In the genomic region with DNA sequence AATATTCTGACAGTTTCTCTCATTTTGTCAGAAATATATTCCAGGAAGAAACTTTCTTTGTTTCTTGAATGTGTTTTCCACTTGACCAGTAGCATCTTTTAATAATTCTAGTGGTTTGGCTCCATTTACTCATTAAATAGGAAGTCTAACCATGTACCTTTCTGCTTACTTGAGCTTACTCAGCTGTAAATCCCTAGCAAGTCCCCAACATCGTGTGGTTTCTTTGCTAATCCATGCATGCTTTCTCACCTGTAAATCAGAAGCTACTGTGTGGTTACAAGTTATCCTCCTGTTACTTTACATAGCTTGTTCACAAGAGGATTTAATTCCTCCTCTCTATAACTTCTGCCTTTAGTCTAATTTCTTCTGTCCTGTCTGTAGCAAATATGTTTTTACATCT, we compare ENCODE assay signal across 24 cellular contexts.
"Had no signal": no experiment of that assay in that cellular context is flagged by ENCODE, and none has a peak within 500 bp of the region (broad histone marks: within the 10 kb centered on the region; RNA-seq: fewer than 3 reads in every experiment).

No MANE protein-coding gene starts in this region.

- H3K27me3 ChIP-seq: heart right ventricle, left lung, sigmoid colon, transverse colon, uterus had no signal

- H3K9me3 ChIP-seq: heart right ventricle, left lung, sigmoid colon, transverse colon, uterus had no signal

- H3K36me3 ChIP-seq: heart right ventricle, left lung, sigmoid colon, transverse colon, uterus had no signal

- ATAC-seq: activated CD4-positive, alpha-beta T cell treated with anti-CD3 and anti-CD28 coated beads for 36 hours; heart right ventricle; left lung; stimulated activated naive B cell treated with anti-CD40 and anti-IgM and Interleukin-4, amounts not matched to agents 10 μg/mL and 1 μg/mL and 100 μg/mL, for 72 hours had no signal

- H3K4me1 ChIP-seq: heart right ventricle, left lung, sigmoid colon, transverse colon, uterus had no signal

- DNase-seq: activated B cell treated with CpG ODN at 0.5 μM for 24 hours; activated CD4-positive, alpha-beta T cell treated with anti-CD3 and anti-CD28 coated beads for 36 hours; activated CD4-positive, alpha-beta T cell treated with anti-CD3 and anti-CD28 coated beads, Interleukin-2, amount 50 U/mL, for 4 hours; activated CD8-positive, alpha-beta memory T cell treated with anti-CD3 and anti-CD28 coated beads for 24 hours; activated CD8-positive, alpha-beta memory T cell treated with anti-CD3 and anti-CD28 coated beads, Interleukin-2, amount 50 U/mL, for 4 hours; activated naive CD4-positive, alpha-beta T cell; activated naive CD8-positive, alpha-beta T cell treated with anti-CD3 and anti-CD28 coated beads for 36 hours; activated T-cell treated with anti-CD3 and anti-CD28 coated beads, Interleukin-2, amount 50 U/mL, for 24 hours; cerebellar nuclear complex; heart right ventricle; islet precursor cell; left lung; naive B cell; occipital lobe; posterior cingulate gyrus; retina; sigmoid colon; stimulated activated CD4-positive, alpha-beta T cell treated with anti-CD3 and anti-CD28 coated beads, Interleukin-2, amount 100 ng/mL, for 48 hours; stimulated activated CD8-positive, alpha-beta memory T cell treated with anti-CD3 and anti-CD28 coated beads, Interleukin-4, amount 100 ng/mL, for 48 hours; stimulated activated naive B cell treated with anti-CD40 and anti-IgM and Interleukin-4, amounts not matched to agents 10 μg/mL and 1 μg/mL and 100 μg/mL, for 72 hours; T-helper 9 cell; transverse colon; uterus had no signal

- H3K4me3 ChIP-seq: heart right ventricle, left lung, lung, sigmoid colon, transverse colon, uterus had no signal
